ENCODE assay signal across 33 cellular contexts in the genomic region with DNA sequence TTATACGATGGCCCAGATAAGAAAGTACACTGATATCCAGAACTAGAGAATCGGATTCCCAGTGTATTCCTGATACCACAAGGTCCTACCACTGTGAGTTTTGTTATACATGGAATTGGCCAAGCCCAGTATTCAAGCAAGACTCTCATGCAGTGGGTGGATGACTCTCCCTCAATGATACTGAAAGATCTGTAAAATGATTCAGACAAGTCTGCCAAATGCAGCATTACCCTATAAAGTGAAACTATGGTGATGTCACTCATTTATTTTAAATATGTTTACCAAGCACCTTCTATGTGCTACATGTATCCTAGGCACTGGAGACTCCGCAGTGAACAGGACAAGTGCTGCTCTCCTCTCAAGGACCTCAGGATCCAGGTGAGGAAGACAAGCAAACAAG. TPM values are rescaled to one million over a fixed set of nuclear protein-coding genes. Genes with fewer than 3 reads are reported as not detected.
"Had no signal": no experiment of that assay in that cellular context is flagged by ENCODE, and none has a peak within 500 bp of the region (broad histone marks: within the 10 kb centered on the region; RNA-seq: fewer than 3 reads in every experiment).

No MANE protein-coding gene starts in this region.

- H3K9me3 ChIP-seq: adrenal gland, body of pancreas, colonic mucosa, lower lobe of right lung, right atrium auricular region, stomach, tibial artery had no signal

- H3K36me3 ChIP-seq: adrenal gland, cardiac muscle cell, colonic mucosa, lower lobe of right lung, right atrium auricular region, stomach, tibial artery had no signal

- H3K27me3 ChIP-seq: adrenal gland, body of pancreas, cardiac muscle cell, colonic mucosa, right atrium auricular region, stomach, tibial artery had no signal

- H3K36me3 Mint-ChIP-seq: activated naive CD4-positive, alpha-beta T cell treated with anti-CD3 and anti-CD28 coated beads, Interleukin-2, amount 50 U/mL, for 24 hours; immature natural killer cell; natural killer cell treated with Interleukin-12 subunit alpha and Interleukin-12 subunit beta and Interleukin-15 and Interleukin-18, amount 100 ng/mL, for 72 hours had no signal

- H3K4me3 Mint-ChIP-seq: activated CD8-positive, alpha-beta T cell treated with anti-CD3 and anti-CD28 coated beads for 36 hours; activated naive CD4-positive, alpha-beta T cell treated with anti-CD3 and anti-CD28 coated beads, Interleukin-2, amount 50 U/mL, for 24 hours; activated T-helper 1 cell treated with anti-CD3 and anti-CD28 coated beads, Interleukin-12 subunit alpha, Interleukin-12 subunit beta, Interleukin-2, Interleukin-4 antibody, amounts not matched to agents 30 ng/mL and 10 ng/mL and 1 ng/mL, durations not matched to agents 14 hours and 24 hours and 36 hours; immature natural killer cell; natural killer cell treated with Interleukin-12 subunit alpha and Interleukin-12 subunit beta and Interleukin-15 and Interleukin-18, amount 100 ng/mL, for 72 hours; stimulated activated naive B cell treated with anti-CD40 and anti-IgM and Interleukin-4, amounts not matched to agents 10 μg/mL and 1 μg/mL and 100 μg/mL, for 72 hours; T-helper 17 cell had no signal

- H3K4me1 Mint-ChIP-seq: immature natural killer cell; stimulated activated naive B cell treated with anti-CD40 and anti-IgM and Interleukin-4, amounts not matched to agents 10 μg/mL and 1 μg/mL and 100 μg/mL, for 72 hours had no signal

- H3K9me3 Mint-ChIP-seq: activated CD8-positive, alpha-beta T cell treated with anti-CD3 and anti-CD28 coated beads for 36 hours; activated naive CD4-positive, alpha-beta T cell treated with anti-CD3 and anti-CD28 coated beads, Interleukin-2, amount 50 U/mL, for 24 hours; activated T-helper 1 cell treated with anti-CD3 and anti-CD28 coated beads, Interleukin-12 subunit alpha, Interleukin-12 subunit beta, Interleukin-2, Interleukin-4 antibody, amounts not matched to agents 30 ng/mL and 10 ng/mL and 1 ng/mL, durations not matched to agents 14 hours and 24 hours and 36 hours; natural killer cell treated with Interleukin-12 subunit alpha and Interleukin-12 subunit beta and Interleukin-15 and Interleukin-18, amount 100 ng/mL, for 72 hours had no signal

- H3K27ac ChIP-seq: adrenal gland, body of pancreas, cardiac muscle cell, colonic mucosa, lower lobe of right lung, right atrium auricular region, stomach, tibial artery had no signal

- FAIRE-seq: endometrium, kidney had no signal

- ATAC-seq: activated CD8-positive, alpha-beta T cell treated with anti-CD3 and anti-CD28 coated beads for 36 hours; body of pancreas; left lobe of liver; lower lobe of right lung; natural killer cell treated with Interleukin-12 subunit alpha and Interleukin-12 subunit beta and Interleukin-15 and Interleukin-18, amount 100 ng/mL, for 72 hours; stimulated activated naive B cell treated with anti-CD40 and anti-IgM and Interleukin-4, amounts not matched to agents 10 μg/mL and 1 μg/mL and 100 μg/mL, for 72 hours; T-helper 17 cell had no signal

- H3K4me3 ChIP-seq: adrenal gland, body of pancreas, cardiac muscle cell, colonic mucosa, lower lobe of right lung, right atrium auricular region, smooth muscle cell, stomach, tibial artery had no signal

- H3K27ac Mint-ChIP-seq: activated CD8-positive, alpha-beta T cell treated with anti-CD3 and anti-CD28 coated beads for 36 hours; activated naive CD4-positive, alpha-beta T cell treated with anti-CD3 and anti-CD28 coated beads, Interleukin-2, amount 50 U/mL, for 24 hours; activated T-helper 1 cell treated with anti-CD3 and anti-CD28 coated beads, Interleukin-12 subunit alpha, Interleukin-12 subunit beta, Interleukin-2, Interleukin-4 antibody, amounts not matched to agents 30 ng/mL and 10 ng/mL and 1 ng/mL, durations not matched to agents 14 hours and 24 hours and 36 hours; immature natural killer cell; natural killer cell treated with Interleukin-12 subunit alpha and Interleukin-12 subunit beta and Interleukin-15 and Interleukin-18, amount 100 ng/mL, for 72 hours; stimulated activated naive B cell treated with anti-CD40 and anti-IgM and Interleukin-4, amounts not matched to agents 10 μg/mL and 1 μg/mL and 100 μg/mL, for 72 hours; T-helper 17 cell had no signal

- H3K4me2 ChIP-seq: smooth muscle cell had no signal

- H3K4me1 ChIP-seq: adrenal gland, body of pancreas, lower lobe of right lung, right atrium auricular region, stomach, tibial artery had no signal

- DNase-seq: activated CD4-positive, alpha-beta T cell treated with anti-CD3 and anti-CD28 coated beads, Interleukin-2, amount 50 U/mL, for 1 hour; activated CD4-positive, CD25-positive, alpha-beta regulatory T cell treated with anti-CD3 and anti-CD28 coated beads, Interleukin-2, amount 50 U/mL, for 72 hours; activated CD8-positive, alpha-beta T cell treated with anti-CD3 and anti-CD28 coated beads for 36 hours; activated gamma-delta T cell; adrenal gland; aorta; body of pancreas; cerebellar nuclear complex; colonic mucosa; effector CD8-positive, alpha-beta T cell; erythroblast; head of caudate nucleus; hippocampal formation; immature natural killer cell; kidney; lower lobe of right lung; mesendoderm; stimulated activated CD4-positive, alpha-beta T cell treated with anti-CD3 and anti-CD28 coated beads, Interleukin-1b, Interleukin-23, amount 100 ng/mL, for 48 hours; stimulated activated CD4-positive, alpha-beta T cell treated with anti-CD3 and anti-CD28 coated beads, Interleukin-4, amount 100 ng/mL, for 4 hours; stimulated activated CD8-positive, alpha-beta memory T cell treated with anti-CD3 and anti-CD28 coated beads, Interleukin-4, amount 100 ng/mL, for 48 hours; stimulated activated naive B cell treated with anti-CD40 and anti-IgM and Interleukin-4, amounts not matched to agents 10 μg/mL and 1 μg/mL and 100 μg/mL, for 72 hours; stomach; T-helper 17 cell; T1000; tibial artery had no signal

RNA-seq across cellular contexts. Expression of gene MYO5B, which starts 22.6 kb away (rescaled TPM):
- total RNA-seq: activated T-helper 1 cell treated with anti-CD3 and anti-CD28 coated beads, Interleukin-12 subunit alpha, Interleukin-12 subunit beta, Interleukin-2, Interleukin-4 antibody, amounts not matched to agents 30 ng/mL and 10 ng/mL and 1 ng/mL, durations not matched to agents 14 hours and 24 hours and 36 hours; natural killer cell treated with Interleukin-12 subunit alpha and Interleukin-12 subunit beta and Interleukin-15 and Interleukin-18, amount 100 ng/mL, for 72 hours had no signal
